Comparison of ENCODE assay signal across 8 cellular contexts in genomic region chr12:122752464-122753212, GRCh38. TPM values are rescaled to one million over a fixed set of nuclear protein-coding genes. Genes with fewer than 3 reads are reported as not detected.
DNase-seq lines count a peak whose midpoint lies in the region; ATAC-seq and TF ChIP-seq lines count a peak whose summit lies in the region.

Gene DENR (plus strand): TSS chr12:122752824. CDS start chr12:122753702, 878 bp downstream.

- peaks cover 32% of the 10 kb centered on the region for H4K20me1 ChIP-seq in Loucy (ENCODE audit: insufficient read depth, low read length, poor library complexity, severe bottlenecking)

- peak; percentile 93 for TF ChIP-seq POLR2A in Raji (IDR thresholded peaks at IDR 0.05; ENCODE audit: insufficient read depth, low read depth, low read length)

- H3K9me3 ChIP-seq in Loucy (ENCODE audit: insufficient read depth, low read depth, low read length): no peaks in the 10 kb centered on the region

- DNase-seq in G401 (ENCODE audit: low spot score) (peak; percentile 96), H7 (peak; percentile 98), fibroblast of pulmonary artery (ENCODE audit: low read depth) (peak; percentile 96)
- peak; percentile 100 for DNase-seq in activated effector memory CD4-positive, alpha-beta T cell treated with Interleukin-2 at 50 U/mL for 16 hours
- peak; percentile 98 for DNase-seq in natural killer cell treated with Interleukin-12 subunit alpha and Interleukin-12 subunit beta and Interleukin-15 and Interleukin-18, amount 100 ng/mL, for 72 hours (ENCODE audit: low spot score)
- DNase-seq in stimulated activated naive CD8-positive, alpha-beta T cell treated with anti-CD3 and anti-CD28 coated beads, Interleukin-15, Interleukin-2, amounts not matched to agents 100 U/mL and 50 U/mL, for 24 hours: peak; percentile 100

- H3K27ac Mint-ChIP-seq in natural killer cell treated with Interleukin-12 subunit alpha and Interleukin-12 subunit beta and Interleukin-15 and Interleukin-18, amount 100 ng/mL, for 72 hours: peak within 1 kb of the TSS; percentile 82 to 91

- H3K4me3 ChIP-seq in H7 (ENCODE audit: insufficient read depth, low read depth, low read length) (peak within 1 kb of the TSS; percentile 97), Loucy (ENCODE audit: low read length, poor library complexity, severe bottlenecking) (peak within 1 kb of the TSS; percentile 92), fibroblast of pulmonary artery (replicated peaks; ENCODE audit: low read depth, low read length) (peak within 1 kb of the TSS; percentile 97)

- H3K79me2 ChIP-seq in Loucy (ENCODE audit: insufficient read depth, low read length): peaks cover 47% of the 10 kb centered on the region

- H3K9me3 Mint-ChIP-seq in natural killer cell treated with Interleukin-12 subunit alpha and Interleukin-12 subunit beta and Interleukin-15 and Interleukin-18, amount 100 ng/mL, for 72 hours: no peaks in the 10 kb centered on the region

- H3K9ac ChIP-seq in Loucy (ENCODE audit: low read depth, low read length, poor library complexity, severe bottlenecking): peak within 1 kb of the TSS; percentile 93

- peaks cover 34 to 43% of the 10 kb centered on the region in 2 donors for H3K4me1 Mint-ChIP-seq in natural killer cell treated with Interleukin-12 subunit alpha and Interleukin-12 subunit beta and Interleukin-15 and Interleukin-18, amount 100 ng/mL, for 72 hours (ENCODE audit: low read depth in 2 of 2)

- in situ Hi-C loops in G401 (cut with HindIII; ENCODE audit: low sequenced_read_pairs): no loop called here

- H3K4me2 ChIP-seq in Loucy (ENCODE audit: low read depth, low read length, poor library complexity, severe bottlenecking): peak within 1 kb of the TSS; percentile 89

- peak within 1 kb of the TSS; percentile 94 for H3K4me3 Mint-ChIP-seq in natural killer cell treated with Interleukin-12 subunit alpha and Interleukin-12 subunit beta and Interleukin-15 and Interleukin-18, amount 100 ng/mL, for 72 hours

- peak within 1 kb of the TSS; percentile 87 for H2AFZ ChIP-seq in Loucy (ENCODE audit: low read length)

- H3K9me2 ChIP-seq in Loucy (replicated peaks; ENCODE audit: low read depth, low read length): no peaks in the 10 kb centered on the region

- H3K36me3 Mint-ChIP-seq in natural killer cell treated with Interleukin-12 subunit alpha and Interleukin-12 subunit beta and Interleukin-15 and Interleukin-18, amount 100 ng/mL, for 72 hours: peaks cover 38% of the 10 kb centered on the region

- H3K27me3 ChIP-seq in H7 (ENCODE audit: control insufficient read depth, insufficient read depth, low read length): no peaks in the 10 kb centered on the region
- H3K27me3 ChIP-seq in Loucy (ENCODE audit: insufficient read depth, low read length, poor library complexity, severe bottlenecking): no peaks in the 10 kb centered on the region

- H3K27me3 Mint-ChIP-seq in natural killer cell treated with Interleukin-12 subunit alpha and Interleukin-12 subunit beta and Interleukin-15 and Interleukin-18, amount 100 ng/mL, for 72 hours: no peaks in the 10 kb centered on the region

- peak; percentile 96 to 97 for ATAC-seq in natural killer cell treated with Interleukin-12 subunit alpha and Interleukin-12 subunit beta and Interleukin-15 and Interleukin-18, amount 100 ng/mL, for 72 hours
- ATAC-seq in stimulated activated naive CD8-positive, alpha-beta T cell treated with anti-CD3 and anti-CD28 coated beads, Interleukin-15, Interleukin-2, amounts not matched to agents 100 U/mL and 50 U/mL, for 24 hours: peak; percentile 95

- TF ChIP-seq CTCF in Loucy (conservative IDR thresholded peaks at IDR 0.05; ENCODE audit: low read length) (peak; percentile 66), fibroblast of pulmonary artery (IDR thresholded peaks at IDR 0.05; ENCODE audit: low read length, missing control alignments) (peak; percentile 70)

- H3F3A ChIP-seq in Loucy (ENCODE audit: low read depth): no peaks in the 10 kb centered on the region

- H3K4me1 ChIP-seq in Loucy (ENCODE audit: insufficient read depth, low read length, poor library complexity, severe bottlenecking): peaks cover 32% of the 10 kb centered on the region

- H3K36me3 ChIP-seq in H7 (replicated peaks; ENCODE audit: control insufficient read depth, insufficient read depth, low read length) (peaks cover 21% of the 10 kb centered on the region), Loucy (ENCODE audit: insufficient read depth, low read length) (peaks cover 12% of the 10 kb centered on the region; the same call in 1 of the 2 replicates)

RNA-seq across cellular contexts. Expression of gene DENR, which starts in this region (rescaled TPM):
- total RNA-seq in G401 (2014; rRNA removed; shearing (Covaris generic)): 21.9 and 23.4 TPM in 2 replicates
- total RNA-seq in H7 (2014; rRNA removed; shearing (Covaris generic)): 55.0 and 61.7 TPM in 2 replicates
- 10 to 100 TPM; 51.8 to 56.7 TPM for total RNA-seq in natural killer cell treated with Interleukin-12 subunit alpha and Interleukin-12 subunit beta and Interleukin-15 and Interleukin-18, amount 100 ng/mL, for 72 hours

Comparison
In these comparisons a context has a peak if more than half of its experiments do, and no peak if none do; other contexts are left out.
1. Peak in every context shown above with its lines: DNase-seq, ATAC-seq and H3K4me3 ChIP-seq.